In genomic region chr1:206185778-206186177, GRCh38 we compare ENCODE assay signal across 2 cellular contexts. TPM values are rescaled to one million over a fixed set of nuclear protein-coding genes. Genes with fewer than 3 reads are reported as not detected.
"Had no signal": no experiment of that assay in that cellular context is flagged by ENCODE, and none has a peak within 500 bp of the region (broad histone marks: within the 10 kb centered on the region; RNA-seq: fewer than 3 reads in every experiment).

No MANE protein-coding gene starts in this region.

RNA-seq across cellular contexts. Expression of gene FAM72A, which starts 16.9 kb away (rescaled TPM):
- total RNA-seq: thyroid gland, ureter had no signal
